ENCODE assay signal across 15 cellular contexts in genomic region chr2:20471902-20472559, GRCh38.
"Had no signal": no experiment of that assay in that cellular context is flagged by ENCODE, and none has a peak within 500 bp of the region (broad histone marks: within the 10 kb centered on the region; RNA-seq: fewer than 3 reads in every experiment).

No MANE protein-coding gene starts in this region.

- ATAC-seq: left lung had no signal

- DNase-seq: activated CD4-positive, alpha-beta memory T cell treated with anti-CD3 and anti-CD28 coated beads, Interleukin-2, amount 10 ng/mL, durations not matched to agents 7 days and 5 days; activated CD4-positive, alpha-beta T cell treated with anti-CD3 and anti-CD28 coated beads for 1 hour; activated CD8-positive, alpha-beta memory T cell treated with anti-CD3 and anti-CD28 coated beads, Interleukin-2, amount 50 U/mL, for 4 hours; activated naive CD4-positive, alpha-beta T cell; aorta; esophagus squamous epithelium; foreskin fibroblast; mesendoderm; nephron progenitor cell; thyroid gland had no signal

- H3K27me3 ChIP-seq: esophagus squamous epithelium, left lung, ovary, thyroid gland had no signal

- H3K4me3 ChIP-seq: esophagus squamous epithelium, left lung, ovary, skin epidermis, thyroid gland had no signal

- H3K36me3 ChIP-seq: esophagus squamous epithelium, left lung, ovary, thyroid gland had no signal

- H3K27ac ChIP-seq: left lung, ovary, thyroid gland had no signal

- FAIRE-seq: endometrium, islet of Langerhans had no signal

- H3K4me1 ChIP-seq: left lung had no signal

- H3K9me3 ChIP-seq: esophagus squamous epithelium, left lung, ovary, thyroid gland had no signal
